ENCODE assay signal across 14 cellular contexts in genomic region chr20:59182401-59183044, GRCh38. TPM values are rescaled to one million over a fixed set of nuclear protein-coding genes. Genes with fewer than 3 reads are reported as not detected.
A peak's percentile ranks its signal among the peaks of the same experiment; 100 is the strongest.
DNase-seq lines count a peak whose midpoint lies in the region; ATAC-seq and TF ChIP-seq lines count a peak whose summit lies in the region.
"Had no signal": no experiment of that assay in that cellular context is flagged by ENCODE, and none has a peak within 500 bp of the region (broad histone marks: within the 10 kb centered on the region; RNA-seq: fewer than 3 reads in every experiment).

No MANE protein-coding gene starts in this region.

- H3K36me3 Mint-ChIP-seq in activated CD8-positive, alpha-beta T cell treated with anti-CD3 and anti-CD28 coated beads, Interleukin-2, amount 10 ng/mL, durations not matched to agents 7 days and 5 days (ENCODE audit: low read depth), result peaks cover 42% of the 10 kb centered on the region

- CTCF ChIA-PET in activated CD8-positive, alpha-beta T cell treated with anti-CD3 and anti-CD28 coated beads, Interleukin-2, amount 10 ng/mL, durations not matched to agents 7 days and 5 days (lab: Charles Lee), result interaction anchor here (0.6 to 1.4 kb wide), 4 partner anchors 23 to 813 kb away, joined by 3 to 8 read pairs (median 5); no protein-coding TSS in a partner anchor

- no peak for TF ChIP-seq CTCF in spleen (IDR thresholded peaks at IDR 0.05 in 8 of 11, conservative IDR thresholded peaks at IDR 0.05 in 3 of 11)

- TF ChIP-seq POLR2A in spleen (IDR thresholded peaks at IDR 0.05), result no peak

- H3K4me1 ChIP-seq in spleen, result peaks cover 0 to 84% (median 28%) of the 10 kb centered on the region in 6 donors

- WGBS in spleen, 5 donors, result 50 to 58% (median 52%) methylated on average over 7 of the region's 7 CpGs

- ATAC-seq in HG02610 (IDR thresholded peaks at IDR 0.05; ENCODE audit: unreplicated experiment), result peak; percentile 69
- ATAC-seq in activated CD8-positive, alpha-beta T cell treated with anti-CD3 and anti-CD28 coated beads, Interleukin-2, amount 10 ng/mL, durations not matched to agents 7 days and 5 days, result no peak
- ATAC-seq in HG03457 (IDR thresholded peaks at IDR 0.05; ENCODE audit: unreplicated experiment), result no peak
- no peak for ATAC-seq in HG02973 (IDR thresholded peaks at IDR 0.05; ENCODE audit: unreplicated experiment)
- ATAC-seq: PC-3 had no signal

- H3K9me3 Mint-ChIP-seq in activated CD8-positive, alpha-beta T cell treated with anti-CD3 and anti-CD28 coated beads, Interleukin-2, amount 10 ng/mL, durations not matched to agents 7 days and 5 days (ENCODE audit: insufficient read depth), result no peaks in the 10 kb centered on the region

- no peaks in the 10 kb centered on the region for H3K27me3 Mint-ChIP-seq in activated CD8-positive, alpha-beta T cell treated with anti-CD3 and anti-CD28 coated beads, Interleukin-2, amount 10 ng/mL, durations not matched to agents 7 days and 5 days (ENCODE audit: low read depth)

- H3K27ac Mint-ChIP-seq in activated CD8-positive, alpha-beta T cell treated with anti-CD3 and anti-CD28 coated beads, Interleukin-2, amount 10 ng/mL, durations not matched to agents 7 days and 5 days, result peak overlapping the region; percentile 51

- peak overlapping the region in 5 of 8 donors; percentile 8 to 71 (median 57) for H3K27ac ChIP-seq in spleen

- POLR2A ChIA-PET in activated CD8-positive, alpha-beta T cell treated with anti-CD3 and anti-CD28 coated beads, Interleukin-2, amount 10 ng/mL, durations not matched to agents 7 days and 5 days (lab: Charles Lee), result interaction anchor here (1.0 kb wide), 1 partner anchor 12 kb away, joined by 4 read pairs; no protein-coding TSS in a partner anchor

- peaks cover 48% of the 10 kb centered on the region for H3K4me1 Mint-ChIP-seq in activated CD8-positive, alpha-beta T cell treated with anti-CD3 and anti-CD28 coated beads, Interleukin-2, amount 10 ng/mL, durations not matched to agents 7 days and 5 days (ENCODE audit: low read depth)

- intact Hi-C loops in spleen (cut with DNase I; ENCODE audit: low total_unique reads), result no loop called here

- peaks cover 0 to 12% (median 0%) of the 10 kb centered on the region in 6 donors for H3K36me3 ChIP-seq in spleen

- DNase-seq in activated CD8-positive, alpha-beta memory T cell treated with anti-CD3 and anti-CD28 coated beads, Interleukin-2, amount 50 U/mL, for 48 hours, result peak; percentile 23
- no peak for DNase-seq in activated CD8-positive, alpha-beta memory T cell treated with anti-CD3 and anti-CD28 coated beads, Interleukin-2, amount 50 U/mL, for 4 hours
- no peak for DNase-seq in activated CD8-positive, alpha-beta T cell treated with anti-CD3 and anti-CD28 coated beads, Interleukin-2, amount 10 ng/mL, durations not matched to agents 7 days and 5 days
- DNase-seq in spleen, result no peak
- DNase-seq in effector CD4-positive, alpha-beta T cell, result no peak
- DNase-seq: NCI-H1417 treated with DMSO at 0.1 percent for 48 hours, NCI-H226, PC-3 had no signal

- no peaks in the 10 kb centered on the region for H3K9me3 ChIP-seq in spleen

- no peak overlapping the region for H3K4me3 Mint-ChIP-seq in activated CD8-positive, alpha-beta T cell treated with anti-CD3 and anti-CD28 coated beads, Interleukin-2, amount 10 ng/mL, durations not matched to agents 7 days and 5 days

- no peaks in the 10 kb centered on the region for H3K27me3 ChIP-seq in spleen (replicated peaks in 1 of 7)

- H3K4me3 ChIP-seq in spleen, result peak overlapping the region in 1 of 8 donors; percentile 28

RNA-seq across cellular contexts. Expression of gene ZNF831, which starts 18.9 kb away (rescaled TPM):
- total RNA-seq in activated CD8-positive, alpha-beta T cell treated with anti-CD3 and anti-CD28 coated beads, Interleukin-2, amount 10 ng/mL, durations not matched to agents 7 days and 5 days, result 1 to 10 TPM; 8.6 to 9.2 TPM
- total RNA-seq in spleen, result 10 to 100 TPM in 5 of 7 donors, 1 to 10 TPM in 2; 7.8 to 29.2 (median 14.6) TPM
- 1 to 10 TPM; 1.2 to 3.5 (median 1.7) TPM for polyA plus RNA-seq in spleen
- total RNA-seq: bronchial epithelial cell, fibroblast of villous mesenchyme, PC-3 had no signal
- polyA plus RNA-seq: AG04450 had no signal
